1 cellular context compared by ENCODE assay signal in genomic region chr18:4242431-4243161, GRCh38.
TF ChIP-seq lines count a peak whose summit lies in the region.

No MANE protein-coding gene starts in this region.

TF ChIP-seq in GM12878, 131 proteins besides CTCF, POLR2A, EP300 and RAD21:
- TF ChIP-seq CREB1 (IDR thresholded peaks at IDR 0.05; ENCODE audit: low read depth) (no peak), CBX3 (IDR thresholded peaks at IDR 0.05; ENCODE audit: borderline replicate concordance, low read depth) (no peak), ASH2L (IDR thresholded peaks at IDR 0.05; ENCODE audit: borderline replicate concordance, low read depth) (no peak), CBFB (IDR thresholded peaks at IDR 0.05; ENCODE audit: low read depth) (no peak), POLR2AphosphoS5 (IDR thresholded peaks at IDR 0.05; ENCODE audit: low read length) (no peak), ZBTB11 (CRISPR knock-in tag; IDR thresholded peaks at IDR 0.05) (no peak), BACH1 (IDR thresholded peaks at IDR 0.05; ENCODE audit: borderline replicate concordance) (no peak), JUNB (IDR thresholded peaks at IDR 0.05) (no peak)
